In genomic region chr20:57442888-57443239, GRCh38 we compare ENCODE assay signal across 20 cellular contexts. TPM values are rescaled to one million over a fixed set of nuclear protein-coding genes. Genes with fewer than 3 reads are reported as not detected.
A peak's percentile ranks its signal among the peaks of the same experiment; 100 is the strongest.
DNase-seq lines count a peak whose midpoint lies in the region; ATAC-seq and TF ChIP-seq lines count a peak whose summit lies in the region.
"Had no signal": no experiment of that assay in that cellular context is flagged by ENCODE, and none has a peak within 500 bp of the region (broad histone marks: within the 10 kb centered on the region; RNA-seq: fewer than 3 reads in every experiment).

No MANE protein-coding gene starts in this region.

- no peak for TF ChIP-seq CTCF in ascending aorta (IDR thresholded peaks at IDR 0.05)
- no peak for TF ChIP-seq CTCF in CD4-positive, alpha-beta T cell (IDR thresholded peaks at IDR 0.05)

- H3K27ac ChIP-seq in BLaER1 treated with 17β-estradiol and CSF1 and Interleukin-3, amounts not matched to agents 10 nM and 100 nM: peak overlapping the region in 9 of 11 experiments; percentile 0 to 99 (median 77); a peak in 15 of 22 replicates
- peak overlapping the region; percentile 3 to 93 for H3K27ac ChIP-seq in ascending aorta
- H3K27ac ChIP-seq in muscle layer of colon (ENCODE audit: low read depth, low read length): peak overlapping the region; percentile 96
- peak overlapping the region; percentile 98 for H3K27ac ChIP-seq in skeletal muscle tissue (ENCODE audit: low read depth, low read length)
- H3K27ac ChIP-seq in CD4-positive, alpha-beta T cell (ENCODE audit: low read depth, low read length): no peak overlapping the region

- H3K27ac Mint-ChIP-seq in CD4-positive, alpha-beta T cell: no peak overlapping the region
- H3K27ac Mint-ChIP-seq: B cell; CD8-positive, alpha-beta memory T cell had no signal

- H3K9me3 ChIP-seq in BLaER1 treated with 17β-estradiol and CSF1 and Interleukin-3, amounts not matched to agents 10 nM and 100 nM (replicated peaks in 1 of 11): peaks cover 0 to 7% (median 0%) of the 10 kb centered on the region in 11 experiments; a peak in 7 of 22 replicates
- H3K9me3 ChIP-seq in ascending aorta (peaks cover 0 to 6% of the 10 kb centered on the region in 2 donors), muscle layer of colon (ENCODE audit: low read length) (no peaks in the 10 kb centered on the region), skeletal muscle tissue (ENCODE audit: control insufficient read depth in 3 of 3, low read length in 3 of 3) (no peaks in the 10 kb centered on the region)
- H3K9me3 ChIP-seq in CD4-positive, alpha-beta T cell (ENCODE audit: control insufficient read depth, low read length): no peaks in the 10 kb centered on the region

- no peak for ATAC-seq in CD4-positive, alpha-beta T cell (ENCODE audit: poor library complexity)
- ATAC-seq: Panc1 had no signal

- H4K20me1 ChIP-seq in BLaER1 treated with 17β-estradiol and CSF1 and Interleukin-3, amounts not matched to agents 10 nM and 100 nM: no peaks in the 10 kb centered on the region

- H3K4me3 Mint-ChIP-seq in CD4-positive, alpha-beta T cell: no peak overlapping the region
- H3K4me3 Mint-ChIP-seq: B cell; CD8-positive, alpha-beta memory T cell had no signal

- peaks cover 35 to 97% (median 67%) of the 10 kb centered on the region in 10 experiments for H3K4me1 ChIP-seq in BLaER1 treated with 17β-estradiol and CSF1 and Interleukin-3, amounts not matched to agents 10 nM and 100 nM
- H3K4me1 ChIP-seq in ascending aorta (peaks cover 28 to 61% of the 10 kb centered on the region in 2 donors), muscle layer of colon (ENCODE audit: insufficient read depth, low read length) (peaks cover 76% of the 10 kb centered on the region), skeletal muscle tissue (ENCODE audit: control insufficient read depth in 3 of 3, insufficient read depth in 3 of 3, low read length in 3 of 3) (peaks cover 62 to 87% (median 81%) of the 10 kb centered on the region in 3 donors)

- intact Hi-C loops in ascending aorta (cut with DNase I): loop anchor here (10.0 kb wide), 2 partner anchors 272 to 302 kb away; partner anchors contain the start of gene PMEPA1
- intact Hi-C loops in CD4-positive, alpha-beta T cell (cut with DNase I, micrococcal nuclease): no loop called here

- no peaks in the 10 kb centered on the region for H3K27me3 Mint-ChIP-seq in CD4-positive, alpha-beta T cell
- H3K27me3 Mint-ChIP-seq: B cell; CD8-positive, alpha-beta memory T cell had no signal

- POLR2A ChIA-PET in CD4-positive, alpha-beta T cell (lab: Charles Lee): interaction anchor here (0.6 kb wide), 1 partner anchor 1959 kb away, joined by 3 read pairs; no protein-coding TSS in a partner anchor

- H3K4me3 ChIP-seq in BLaER1 treated with 17β-estradiol and CSF1 and Interleukin-3, amounts not matched to agents 10 nM and 100 nM: no peak overlapping the region
- H3K4me3 ChIP-seq in ascending aorta (no peak overlapping the region), muscle layer of colon (ENCODE audit: low read depth in 1 of 2, low read length in 2 of 2) (no peak overlapping the region), skeletal muscle tissue (ENCODE audit: low read length in 3 of 3) (no peak overlapping the region)
- H3K4me3 ChIP-seq: MG63 had no signal

- H3K4me1 Mint-ChIP-seq in CD4-positive, alpha-beta T cell (ENCODE audit: low read depth): peaks cover 5% of the 10 kb centered on the region

- peak overlapping the region in 2 of 11 experiments; percentile 3 to 28; a peak in 1 of 22 replicates for H3K4me2 ChIP-seq in BLaER1 treated with 17β-estradiol and CSF1 and Interleukin-3, amounts not matched to agents 10 nM and 100 nM

- H3K9me3 Mint-ChIP-seq in CD4-positive, alpha-beta T cell: no peaks in the 10 kb centered on the region

- peak overlapping the region in 7 of 11 experiments; percentile 2 to 47 (median 19); a peak in 5 of 22 replicates for H3K9ac ChIP-seq in BLaER1 treated with 17β-estradiol and CSF1 and Interleukin-3, amounts not matched to agents 10 nM and 100 nM
- peak overlapping the region; percentile 24 for H3K9ac ChIP-seq in muscle layer of colon (ENCODE audit: low read length)
- H3K9ac ChIP-seq in skeletal muscle tissue (ENCODE audit: low read depth in 1 of 3, low read length in 3 of 3): peak overlapping the region; percentile 4 to 89 (median 30)

- DNase-seq in ascending aorta (ENCODE audit: low spot score in 2 of 2): no peak
- DNase-seq in CD4-positive, alpha-beta T cell: no peak
- no peak for DNase-seq in AG08395 (ENCODE audit: low spot score)
- DNase-seq in GF-D8 (lab: John Stamatoyannopoulos, UW): no peak
- DNase-seq: ACHN; CD8-positive, alpha-beta memory T cell; DND-41; GDM1; GOT3; MG63; NCI-H1092 treated with DMSO at 0.1 percent for 48 hours; NCI-H1694; NCI-H2107; NCI-H446; NCI-H748 treated with DMSO at 0.1 percent for 48 hours had no signal

- CTCF ChIA-PET in CD4-positive, alpha-beta T cell (lab: Charles Lee): no interaction called here

- H3K36me3 ChIP-seq in BLaER1 treated with 17β-estradiol and CSF1 and Interleukin-3, amounts not matched to agents 10 nM and 100 nM: no peaks in the 10 kb centered on the region
- H3K36me3 ChIP-seq in ascending aorta: no peaks in the 10 kb centered on the region
- H3K36me3 ChIP-seq in muscle layer of colon (ENCODE audit: insufficient read depth, low read length): no peaks in the 10 kb centered on the region
- H3K36me3 ChIP-seq in skeletal muscle tissue (ENCODE audit: control insufficient read depth in 3 of 3, insufficient read depth in 3 of 3, low read length in 3 of 3): no peaks in the 10 kb centered on the region
- H3K36me3 ChIP-seq: MG63 had no signal

- H3K36me3 Mint-ChIP-seq in CD4-positive, alpha-beta T cell (ENCODE audit: low read depth): no peaks in the 10 kb centered on the region
- H3K36me3 Mint-ChIP-seq: CD8-positive, alpha-beta memory T cell had no signal

- no peaks in the 10 kb centered on the region for H3K27me3 ChIP-seq in BLaER1 treated with 17β-estradiol and CSF1 and Interleukin-3, amounts not matched to agents 10 nM and 100 nM
- H3K27me3 ChIP-seq in ascending aorta: no peaks in the 10 kb centered on the region
- H3K27me3 ChIP-seq in muscle layer of colon (ENCODE audit: control insufficient read depth in 1 of 2, insufficient read depth in 2 of 2, low read length in 2 of 2): no peaks in the 10 kb centered on the region
- H3K27me3 ChIP-seq in skeletal muscle tissue (ENCODE audit: control insufficient read depth in 3 of 3, insufficient read depth in 3 of 3, low read length in 3 of 3): no peaks in the 10 kb centered on the region
- H3K27me3 ChIP-seq in CD4-positive, alpha-beta T cell (ENCODE audit: control insufficient read depth, insufficient read depth, low read length): no peaks in the 10 kb centered on the region

RNA-seq across cellular contexts. Expression of gene RBM38, which starts 51.7 kb away (rescaled TPM):
- total RNA-seq in ascending aorta: 24.6 TPM
- total RNA-seq in skeletal muscle tissue: 60.0 TPM
- 100 to 1,000 TPM; 604 to 645 TPM for total RNA-seq in CD4-positive, alpha-beta T cell
